Comparison of ENCODE assay signal across 8 cellular contexts in genomic region chr7:45921699-45922519, GRCh38. TPM values are rescaled to one million over a fixed set of nuclear protein-coding genes. Genes with fewer than 3 reads are reported as not detected.
DNase-seq lines count a peak whose midpoint lies in the region; ATAC-seq and TF ChIP-seq lines count a peak whose summit lies in the region.

No MANE protein-coding gene starts in this region.

- ATAC-seq in stimulated activated naive B cell treated with anti-CD40 and anti-IgM and Interleukin-4, amounts not matched to agents 10 μg/mL and 1 μg/mL and 100 μg/mL, for 72 hours (replicated peaks) = no peak
- no peak for ATAC-seq in HG02885 (IDR thresholded peaks at IDR 0.05; ENCODE audit: poor library complexity, unreplicated experiment)

- H3K9me3 Mint-ChIP-seq in brain (no peaks in the 10 kb centered on the region), immature natural killer cell (peaks cover 0 to 2% (median 0%) of the 10 kb centered on the region in 6 donors)
- H3K9me3 Mint-ChIP-seq in stimulated activated naive B cell treated with anti-CD40 and anti-IgM and Interleukin-4, amounts not matched to agents 10 μg/mL and 1 μg/mL and 100 μg/mL, for 72 hours = no peaks in the 10 kb centered on the region

- peaks cover 46% of the 10 kb centered on the region for H3K4me1 Mint-ChIP-seq in brain
- H3K4me1 Mint-ChIP-seq in immature natural killer cell = peaks cover 15 to 29% of the 10 kb centered on the region in 2 donors
- H3K4me1 Mint-ChIP-seq in stimulated activated naive B cell treated with anti-CD40 and anti-IgM and Interleukin-4, amounts not matched to agents 10 μg/mL and 1 μg/mL and 100 μg/mL, for 72 hours = peaks cover 12 to 29% of the 10 kb centered on the region in 2 donors

- peak; percentile 95 to 97 for TF ChIP-seq CTCF in brain (conservative IDR thresholded peaks at IDR 0.05)

- peak; percentile 33 for DNase-seq in activated T-cell treated with anti-CD3 and anti-CD28 coated beads, Interleukin-2, amount 50 U/mL, for 1 hour
- DNase-seq in activated T-cell treated with anti-CD3 and anti-CD28 coated beads for 4 hours = no peak
- DNase-seq in NCI-H226 = peak; percentile 57
- peak in 2 of 3 donors; percentile 20 to 42 for DNase-seq in immature natural killer cell
- DNase-seq in stimulated activated naive B cell treated with anti-CD40 and anti-IgM and Interleukin-4, amounts not matched to agents 10 μg/mL and 1 μg/mL and 100 μg/mL, for 72 hours = no peak
- no peak for DNase-seq in cortex of kidney (lab: John Stamatoyannopoulos, UW)

- peak overlapping the region; percentile 86 to 88 (median 86) for H3K4me3 Mint-ChIP-seq in brain
- peak overlapping the region; percentile 5 to 76 (median 69) for H3K4me3 Mint-ChIP-seq in immature natural killer cell
- peak overlapping the region; percentile 29 to 47 for H3K4me3 Mint-ChIP-seq in stimulated activated naive B cell treated with anti-CD40 and anti-IgM and Interleukin-4, amounts not matched to agents 10 μg/mL and 1 μg/mL and 100 μg/mL, for 72 hours

- H3K36me3 Mint-ChIP-seq in brain = no peaks in the 10 kb centered on the region
- H3K36me3 Mint-ChIP-seq in immature natural killer cell = no peaks in the 10 kb centered on the region
- H3K36me3 Mint-ChIP-seq in stimulated activated naive B cell treated with anti-CD40 and anti-IgM and Interleukin-4, amounts not matched to agents 10 μg/mL and 1 μg/mL and 100 μg/mL, for 72 hours = no peaks in the 10 kb centered on the region

- H3K27me3 Mint-ChIP-seq in brain (peaks cover 74% of the 10 kb centered on the region), immature natural killer cell (ENCODE audit: low read depth in 3 of 3) (peaks cover 3 to 18% (median 12%) of the 10 kb centered on the region in 3 donors)
- peaks cover 50 to 74% of the 10 kb centered on the region in 2 donors for H3K27me3 Mint-ChIP-seq in stimulated activated naive B cell treated with anti-CD40 and anti-IgM and Interleukin-4, amounts not matched to agents 10 μg/mL and 1 μg/mL and 100 μg/mL, for 72 hours

- peak overlapping the region; percentile 16 to 86 (median 40) for H3K27ac Mint-ChIP-seq in brain
- H3K27ac Mint-ChIP-seq in immature natural killer cell = peak overlapping the region in 3 of 6 donors; percentile 37 to 82 (median 76)
- peak overlapping the region; percentile 67 for H3K27ac Mint-ChIP-seq in stimulated activated naive B cell treated with anti-CD40 and anti-IgM and Interleukin-4, amounts not matched to agents 10 μg/mL and 1 μg/mL and 100 μg/mL, for 72 hours

RNA-seq across cellular contexts. Expression of gene IGFBP3, which starts 0.8 kb away (rescaled TPM):
- 39.9 TPM for polyA plus RNA-seq in brain (ENCODE audit: insufficient read depth, low read depth, low replicate concordance)
- polyA plus RNA-seq in immature natural killer cell = 1 to 10 TPM in 1 of 3 donors, under 1 TPM in 1, not detected in 1; 0.53 to 3.1 TPM

RNA-seq across cellular contexts. Expression of gene IGFBP1, which starts 33.6 kb away (rescaled TPM):
- polyA plus RNA-seq in brain (ENCODE audit: insufficient read depth, low read depth, low replicate concordance) = 0.81 TPM
- not detected for polyA plus RNA-seq in immature natural killer cell

RNA-seq across cellular contexts. Expression of gene CCDC201, which starts 49.0 kb away (rescaled TPM):
- polyA plus RNA-seq in brain (ENCODE audit: insufficient read depth, low read depth, low replicate concordance) (not detected), immature natural killer cell (not detected)

Comparison
In these comparisons a context has a peak if more than half of its experiments do, and no peak if none do; other contexts are left out.
1. DNase-seq: peak in activated T-cell treated with anti-CD3 and anti-CD28 coated beads, Interleukin-2, amount 50 U/mL, for 1 hour (single experiment), NCI-H226 (single experiment) and immature natural killer cell (2 of 3); none in activated T-cell treated with anti-CD3 and anti-CD28 coated beads for 4 hours (single experiment), stimulated activated naive B cell treated with anti-CD40 and anti-IgM and Interleukin-4, amounts not matched to agents 10 μg/mL and 1 μg/mL and 100 μg/mL, for 72 hours (single experiment) and cortex of kidney (single experiment).
2. Peak in every context shown above with its lines, with median percentiles within 50 percentile points of each other: H3K4me3 Mint-ChIP-seq.